9 cellular contexts compared by ENCODE assay signal in the genomic region with DNA sequence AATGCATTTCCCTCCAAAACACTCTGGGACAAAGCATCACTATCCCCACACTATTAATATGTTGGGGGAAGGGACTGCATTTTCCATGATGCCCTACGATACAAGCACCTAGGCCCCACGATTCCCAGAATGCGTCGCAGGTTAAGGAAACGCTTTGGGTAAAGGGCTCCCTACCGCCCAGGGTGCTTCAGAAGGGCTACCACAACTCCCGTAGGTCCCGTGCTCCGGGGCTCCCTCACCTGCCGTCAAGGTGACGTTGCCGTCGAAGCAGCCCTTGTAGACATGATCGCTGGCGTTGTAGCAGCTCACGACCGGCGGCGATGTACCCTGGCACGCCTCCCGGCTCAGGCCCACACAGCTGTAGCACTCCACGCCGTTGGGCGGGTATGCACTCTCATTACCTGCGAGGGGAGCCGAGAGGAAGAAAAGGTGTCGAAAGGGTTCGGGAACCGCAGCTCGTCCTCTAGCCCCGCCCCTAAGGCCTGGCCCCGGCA. TPM values are rescaled to one million over a fixed set of nuclear protein-coding genes. Genes with fewer than 3 reads are reported as not detected.
DNase-seq lines count a peak whose midpoint lies in the region; ATAC-seq and TF ChIP-seq lines count a peak whose summit lies in the region.
"Had no signal": no experiment of that assay in that cellular context is flagged by ENCODE, and none has a peak within 500 bp of the region (broad histone marks: within the 10 kb centered on the region; RNA-seq: fewer than 3 reads in every experiment).

No MANE protein-coding gene starts in this region.

- H3K4me1 ChIP-seq in stomach: peaks cover 7 to 33% (median 20%) of the 10 kb centered on the region in 4 donors

- H3K9me3 ChIP-seq in iPS-18c (ENCODE audit: control insufficient read depth, insufficient read depth, low read length) (no peaks in the 10 kb centered on the region), stomach (no peaks in the 10 kb centered on the region)

- TF ChIP-seq CTCF in stomach (IDR thresholded peaks at IDR 0.05): no peak

- peak overlapping the region; percentile 64 to 92 (median 87) for H3K27ac ChIP-seq in stomach

- no peak for TF ChIP-seq EP300 in stomach (IDR thresholded peaks at IDR 0.05)

- peaks cover 0 to 12% (median 0%) of the 10 kb centered on the region in 3 donors for H3K27me3 ChIP-seq in stomach

- WGBS in stomach, 5 donors: 5 to 20% (median 10%) methylated on average over 14 to 32 of the region's 32 CpGs

- peak overlapping the region; percentile 92 for H3K4me3 Mint-ChIP-seq in T-helper 2 cell treated with Interferon-gamma antibody and Interleukin-4, amounts not matched to agents 5 μg/mL and 100 μg/mL, for 36 hours
- peak overlapping the region; percentile 82 for H3K4me3 Mint-ChIP-seq in activated T-helper 17 cell treated with anti-CD3 and anti-CD28 coated beads, Interleukin-2, amount 50 U/mL, for 72 hours

- no peaks in the 10 kb centered on the region for H3K27me3 Mint-ChIP-seq in T-helper 2 cell treated with Interferon-gamma antibody and Interleukin-4, amounts not matched to agents 5 μg/mL and 100 μg/mL, for 36 hours (ENCODE audit: low read depth)
- H3K27me3 Mint-ChIP-seq in activated T-helper 17 cell treated with anti-CD3 and anti-CD28 coated beads, Interleukin-2, amount 50 U/mL, for 72 hours: no peaks in the 10 kb centered on the region

- H3K36me3 Mint-ChIP-seq in T-helper 2 cell treated with Interferon-gamma antibody and Interleukin-4, amounts not matched to agents 5 μg/mL and 100 μg/mL, for 36 hours (ENCODE audit: low read depth): no peaks in the 10 kb centered on the region
- no peaks in the 10 kb centered on the region for H3K36me3 Mint-ChIP-seq in activated T-helper 17 cell treated with anti-CD3 and anti-CD28 coated beads, Interleukin-2, amount 50 U/mL, for 72 hours (ENCODE audit: low read depth)

- peaks cover 23% of the 10 kb centered on the region for H3K4me1 Mint-ChIP-seq in T-helper 2 cell treated with Interferon-gamma antibody and Interleukin-4, amounts not matched to agents 5 μg/mL and 100 μg/mL, for 36 hours (ENCODE audit: low read depth)
- peaks cover 20% of the 10 kb centered on the region for H3K4me1 Mint-ChIP-seq in activated T-helper 17 cell treated with anti-CD3 and anti-CD28 coated beads, Interleukin-2, amount 50 U/mL, for 72 hours

- H3K27ac Mint-ChIP-seq in T-helper 2 cell treated with Interferon-gamma antibody and Interleukin-4, amounts not matched to agents 5 μg/mL and 100 μg/mL, for 36 hours: peak overlapping the region; percentile 96
- H3K27ac Mint-ChIP-seq in activated T-helper 17 cell treated with anti-CD3 and anti-CD28 coated beads, Interleukin-2, amount 50 U/mL, for 72 hours: peak overlapping the region; percentile 64

- ATAC-seq in activated T-helper 17 cell treated with anti-CD3 and anti-CD28 coated beads, Interleukin-2, amount 50 U/mL, for 72 hours (replicated peaks): no peak
- ATAC-seq in GM21576 (IDR thresholded peaks at IDR 0.05; ENCODE audit: unreplicated experiment): no peak

- H3K4me3 ChIP-seq in iPS-18c (ENCODE audit: insufficient read depth, low read depth, low read length) (peak overlapping the region; percentile 57), stomach (peak overlapping the region; percentile 57 to 68 (median 64))

- DNase-seq in T-helper 2 cell treated with Interferon-gamma antibody and Interleukin-4, amounts not matched to agents 5 μg/mL and 100 μg/mL, for 36 hours (ENCODE audit: low spot score): no peak
- DNase-seq in T-helper 2 cell: no peak
- no peak for DNase-seq in stomach
- no peak for DNase-seq in NCI-H187 (lab: John Stamatoyannopoulos, UW)
- no peak for DNase-seq in islet precursor cell

- intact Hi-C loops in stomach (cut with DNase I; ENCODE audit: low total_unique reads): loop anchor here (10.0 kb wide), 1 partner anchor 202 kb away; no protein-coding TSS in a partner anchor

- TF ChIP-seq POLR2A in stomach (IDR thresholded peaks at IDR 0.05): no peak

- H3K36me3 ChIP-seq in stomach: no peaks in the 10 kb centered on the region

- H3K9me3 Mint-ChIP-seq in T-helper 2 cell treated with Interferon-gamma antibody and Interleukin-4, amounts not matched to agents 5 μg/mL and 100 μg/mL, for 36 hours: no peaks in the 10 kb centered on the region
- H3K9me3 Mint-ChIP-seq in activated T-helper 17 cell treated with anti-CD3 and anti-CD28 coated beads, Interleukin-2, amount 50 U/mL, for 72 hours: no peaks in the 10 kb centered on the region

RNA-seq across cellular contexts. Expression of gene LYPD3, which starts 2.5 kb away (rescaled TPM):
- 1 to 10 TPM; 1.0 to 3.0 TPM for total RNA-seq in activated T-helper 17 cell treated with anti-CD3 and anti-CD28 coated beads, Interleukin-2, amount 50 U/mL, for 72 hours
- total RNA-seq in stomach: under 1 TPM in 3 of 5 donors, not detected in 2; 0.29 to 0.55 (median 0.45) TPM
- polyA plus RNA-seq in stomach: 10 to 100 TPM in 1 of 3 donors, 1 to 10 TPM in 1, under 1 TPM in 1; 0.76 to 72.4 (median 2.2) TPM

RNA-seq across cellular contexts. Expression of gene PHLDB3, which starts 41.6 kb away (rescaled TPM):
- total RNA-seq in activated T-helper 17 cell treated with anti-CD3 and anti-CD28 coated beads, Interleukin-2, amount 50 U/mL, for 72 hours: 10 to 100 TPM; 16.7 to 25.5 TPM
- 10 to 100 TPM in 1 of 5 donors, 1 to 10 TPM in 3, not detected in 1; 2.0 to 55.3 (median 8.5) TPM for total RNA-seq in stomach
- polyA plus RNA-seq in stomach: 10 to 100 TPM in 2 of 3 donors, 1 to 10 TPM in 1; 9.5 to 24.9 (median 13.9) TPM

RNA-seq across cellular contexts. Expression of gene TEX101, which starts 48.2 kb away (rescaled TPM):
- not detected for total RNA-seq in activated T-helper 17 cell treated with anti-CD3 and anti-CD28 coated beads, Interleukin-2, amount 50 U/mL, for 72 hours
- not detected for total RNA-seq in stomach
- polyA plus RNA-seq in stomach: under 1 TPM in 1 of 3 donors, not detected in 2; 0.28 TPM
- total RNA-seq: Daoy had no signal
